8 cellular contexts compared by ENCODE assay signal in the genomic region with DNA sequence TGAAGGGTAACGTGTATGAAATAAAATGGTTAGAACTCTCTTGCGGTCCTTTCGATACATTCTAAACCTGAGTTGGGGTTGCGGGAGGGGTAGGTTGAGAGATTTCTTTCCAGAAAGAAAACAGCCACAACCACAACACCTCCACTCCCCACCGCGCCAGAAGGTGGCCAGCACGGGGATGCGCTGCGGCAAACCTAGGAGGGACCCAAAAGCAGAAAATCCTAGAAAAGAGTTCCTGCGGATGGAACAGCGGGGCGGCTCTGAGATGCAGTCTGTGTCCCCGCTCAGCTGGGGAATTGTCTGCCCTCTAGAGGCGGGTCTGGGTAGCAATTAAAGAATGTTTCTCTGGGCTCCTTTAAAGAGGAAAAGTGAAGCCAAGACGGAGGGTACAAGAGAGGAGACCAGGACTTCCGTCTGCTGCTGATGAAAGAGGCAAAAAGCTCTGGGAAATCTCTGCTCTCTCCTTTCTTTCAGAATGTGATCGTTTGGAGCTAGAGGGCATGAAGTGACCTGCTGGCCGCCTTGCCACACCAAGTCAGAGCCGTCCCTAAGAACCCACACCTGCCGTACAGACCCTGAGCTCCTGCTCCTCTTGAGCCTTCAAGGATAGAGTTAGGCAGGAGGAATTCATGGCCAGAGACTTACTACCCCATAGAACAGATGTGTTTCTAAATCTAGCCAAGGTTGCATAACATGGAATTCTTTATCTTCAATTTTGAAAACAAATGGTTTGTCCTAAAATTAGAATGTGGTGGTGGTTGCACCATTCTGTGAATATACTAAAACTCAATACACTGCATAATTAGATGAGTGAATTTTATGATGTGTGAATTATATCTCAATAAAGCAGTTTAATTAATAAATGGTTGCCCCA. TPM values are rescaled to one million over a fixed set of nuclear protein-coding genes. Genes with fewer than 3 reads are reported as not detected.
DNase-seq lines count a peak whose midpoint lies in the region; TF ChIP-seq lines count a peak whose summit lies in the region.

No MANE protein-coding gene starts in this region.

- peaks cover 13% of the 10 kb centered on the region for H3K4me1 Mint-ChIP-seq in HFFc6 (ENCODE audit: low read depth)

- H3K27ac Mint-ChIP-seq in HFFc6: no peak overlapping the region

- no peak overlapping the region for H3K27ac ChIP-seq in VCaP

- H3K36me3 Mint-ChIP-seq in HFFc6 (ENCODE audit: low read depth): no peaks in the 10 kb centered on the region

- DNase-seq in HFFc6 (peak; percentile 48), NCI-H1048 (lab: John Stamatoyannopoulos, UW) (peak; percentile 58), cardiac fibroblast (ENCODE audit: low read depth in 2 of 2) (peak; percentile 57 to 59), left kidney (ENCODE audit: low read depth, low spot score) (peak; percentile 84), NCI-H226 (no peak)
- peak; percentile 56 to 66 for DNase-seq in stimulated activated CD4-positive, alpha-beta T cell treated with anti-CD3 and anti-CD28 coated beads, Interleukin-4, amount 100 ng/mL, for 4 hours

- no peaks in the 10 kb centered on the region for H3K9me3 Mint-ChIP-seq in HFFc6

- peak overlapping the region; percentile 83 for H3K4me3 Mint-ChIP-seq in HFFc6

- H3K4me3 ChIP-seq in cardiac fibroblast (replicated peaks in 1 of 2; ENCODE audit: low read depth in 2 of 2, low read length in 2 of 2): peak overlapping the region; percentile 23 to 36

- peaks cover 13% of the 10 kb centered on the region for H3K27me3 Mint-ChIP-seq in HFFc6 (ENCODE audit: insufficient read depth)

- peak; percentile 77 for TF ChIP-seq CTCF in GM12872 (IDR thresholded peaks at IDR 0.05; ENCODE audit: insufficient read depth, low read depth, low read length)
- peak; percentile 91 for TF ChIP-seq CTCF in HFFc6 (IDR thresholded peaks at IDR 0.05)
- peak; percentile 91 for TF ChIP-seq CTCF in VCaP (conservative IDR thresholded peaks at IDR 0.05)
- TF ChIP-seq CTCF in cardiac fibroblast (IDR thresholded peaks at IDR 0.05; ENCODE audit: low read depth, low read length): peak; percentile 79

RNA-seq across cellular contexts. Expression of gene COA6, which starts 46.5 kb away (rescaled TPM):
- 10 to 100 TPM; 23.2 to 33.5 (median 29.0) TPM for total RNA-seq in HFFc6 (2021; fragmentation: NEBNext Ultra II Directional; extraction: Animal tissue kit (Norgen Biotek cat#: 25700))
